In the genomic region with DNA sequence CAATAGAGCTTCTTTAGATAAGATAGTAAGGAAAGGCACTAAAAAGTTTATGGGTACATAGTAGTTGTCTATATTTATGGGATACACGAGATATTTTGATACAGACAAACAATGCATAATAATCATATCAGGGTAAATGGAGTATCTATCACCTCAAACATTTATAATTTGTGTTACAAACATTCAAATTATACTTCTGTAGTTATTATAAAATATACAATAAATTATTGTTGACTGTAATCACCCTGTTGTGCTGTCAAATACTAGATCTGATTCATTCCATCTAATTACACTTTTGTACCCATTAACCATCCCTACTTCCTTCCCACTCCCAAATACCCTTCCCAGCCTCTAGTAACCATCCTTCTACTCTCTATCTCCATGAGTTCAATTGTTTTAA, we compare ENCODE assay signal across 11 cellular contexts.
"Had no signal": no experiment of that assay in that cellular context is flagged by ENCODE, and none has a peak within 500 bp of the region (broad histone marks: within the 10 kb centered on the region; RNA-seq: fewer than 3 reads in every experiment).

No MANE protein-coding gene starts in this region.

- ATAC-seq: GM23338, HCT116 had no signal

- H3K9ac ChIP-seq: GM23248 had no signal

- H2AFZ ChIP-seq: GM23248 had no signal

- H3K36me3 ChIP-seq: HAP-1 had no signal

- H3K27ac ChIP-seq: GM23248 had no signal

- H3K4me3 ChIP-seq: GM23248, GM23338, HAP-1 had no signal

- DNase-seq: GM23248, GOT3, H7, H9, HCEC 1CT, HFFc6 had no signal

- FAIRE-seq: H1, H54 had no signal

- H3K4me2 ChIP-seq: GM23338 had no signal

- H3K9me3 ChIP-seq: HAP-1 had no signal
